ENCODE assay signal across 18 cellular contexts in the genomic region with DNA sequence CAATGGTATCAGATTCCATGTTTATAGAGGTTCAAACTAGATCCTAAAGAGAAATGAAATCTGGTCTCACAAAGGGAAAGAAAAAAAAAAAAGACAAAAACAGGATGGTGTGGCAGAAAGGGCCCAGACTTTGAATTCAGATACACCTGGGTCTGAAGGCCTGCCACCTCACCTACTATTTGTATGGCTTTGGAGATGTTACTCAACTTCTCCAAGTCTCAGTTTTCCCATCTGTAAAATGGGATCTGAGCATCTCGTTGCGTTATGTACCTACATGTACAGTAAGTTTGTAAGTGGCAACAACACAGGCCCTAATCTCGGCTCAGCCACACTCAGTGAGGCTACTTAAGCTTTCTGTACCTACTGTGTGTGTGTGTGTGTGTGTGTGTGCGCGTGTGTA.
DNase-seq lines count a peak whose midpoint lies in the region; ATAC-seq and TF ChIP-seq lines count a peak whose summit lies in the region.
"Had no signal": no experiment of that assay in that cellular context is flagged by ENCODE, and none has a peak within 500 bp of the region (broad histone marks: within the 10 kb centered on the region; RNA-seq: fewer than 3 reads in every experiment).

No MANE protein-coding gene starts in this region.

- peaks cover 20 to 30% (median 28%) of the 10 kb centered on the region in 11 experiments for H3K27me3 ChIP-seq in BLaER1 treated with 17β-estradiol and CSF1 and Interleukin-3, amounts not matched to agents 10 nM and 100 nM
- H3K27me3 ChIP-seq in adipocyte (replicated peaks; ENCODE audit: control insufficient read depth, insufficient read depth, low read length) (no peaks in the 10 kb centered on the region), muscle layer of colon (ENCODE audit: control insufficient read depth in 1 of 2, insufficient read depth in 2 of 2, low read length in 2 of 2) (no peaks in the 10 kb centered on the region), skeletal muscle tissue (ENCODE audit: control insufficient read depth in 3 of 3, insufficient read depth in 3 of 3, low read length in 3 of 3) (no peaks in the 10 kb centered on the region), hepatocyte (no peaks in the 10 kb centered on the region), esophagus squamous epithelium (no peaks in the 10 kb centered on the region)

- no peak overlapping the region for H3K27ac ChIP-seq in BLaER1 treated with 17β-estradiol and CSF1 and Interleukin-3, amounts not matched to agents 10 nM and 100 nM
- H3K27ac ChIP-seq in muscle layer of colon (ENCODE audit: low read depth, low read length), result peak overlapping the region; percentile 35
- peak overlapping the region; percentile 88 for H3K27ac ChIP-seq in skeletal muscle tissue (ENCODE audit: low read depth, low read length)
- no peak overlapping the region for H3K27ac ChIP-seq in hepatocyte
- no peak overlapping the region for H3K27ac ChIP-seq in esophagus squamous epithelium
- H3K27ac ChIP-seq: KMS-11 had no signal

- no peaks in the 10 kb centered on the region for H3K36me3 ChIP-seq in BLaER1 treated with 17β-estradiol and CSF1 and Interleukin-3, amounts not matched to agents 10 nM and 100 nM
- H3K36me3 ChIP-seq in adipocyte (ENCODE audit: control insufficient read depth, insufficient read depth, low read length, severe bottlenecking), result no peaks in the 10 kb centered on the region
- H3K36me3 ChIP-seq in muscle layer of colon (ENCODE audit: insufficient read depth, low read length), result no peaks in the 10 kb centered on the region
- H3K36me3 ChIP-seq in skeletal muscle tissue (ENCODE audit: control insufficient read depth in 3 of 3, insufficient read depth in 3 of 3, low read length in 3 of 3), result no peaks in the 10 kb centered on the region
- H3K36me3 ChIP-seq in hepatocyte (replicated peaks; ENCODE audit: insufficient read depth, low read depth), result no peaks in the 10 kb centered on the region
- no peaks in the 10 kb centered on the region for H3K36me3 ChIP-seq in esophagus squamous epithelium

- ATAC-seq in HG02678 (IDR thresholded peaks at IDR 0.05; ENCODE audit: unreplicated experiment), result no peak
- ATAC-seq: GM12878 had no signal

- H3K4me2 ChIP-seq in BLaER1 treated with 17β-estradiol and CSF1 and Interleukin-3, amounts not matched to agents 10 nM and 100 nM, result peak overlapping the region in 7 of 11 experiments; percentile 23 to 84 (median 73); a peak in 11 of 22 replicates
- H3K4me2 ChIP-seq in hepatocyte, result no peak overlapping the region
- H3K4me2 ChIP-seq: KMS-11 had no signal

- intact Hi-C loops in esophagus squamous epithelium (cut with DNase I), result no loop called here

- no peaks in the 10 kb centered on the region for H4K20me1 ChIP-seq in BLaER1 treated with 17β-estradiol and CSF1 and Interleukin-3, amounts not matched to agents 10 nM and 100 nM
- H4K20me1 ChIP-seq in hepatocyte (ENCODE audit: insufficient read depth, poor library complexity, severe bottlenecking), result no peaks in the 10 kb centered on the region

- H3K9me2 ChIP-seq in hepatocyte (replicated peaks; ENCODE audit: insufficient read depth), result no peaks in the 10 kb centered on the region

- H3K79me2 ChIP-seq in hepatocyte, result no peaks in the 10 kb centered on the region

- no peak overlapping the region for H3K9ac ChIP-seq in BLaER1 treated with 17β-estradiol and CSF1 and Interleukin-3, amounts not matched to agents 10 nM and 100 nM
- peak overlapping the region; percentile 85 for H3K9ac ChIP-seq in adipocyte (ENCODE audit: low read length)
- H3K9ac ChIP-seq in muscle layer of colon (ENCODE audit: low read length), result no peak overlapping the region
- H3K9ac ChIP-seq in skeletal muscle tissue (ENCODE audit: low read depth in 1 of 3, low read length in 3 of 3), result no peak overlapping the region
- H3K9ac ChIP-seq: KMS-11 had no signal

- TF ChIP-seq POLR2A in esophagus squamous epithelium (IDR thresholded peaks at IDR 0.05), result no peak

- WGBS in hepatocyte (ENCODE audit: low lambda C conversion rate, missing lambda C conversion rate), result 97% methylated on average over 5 of the region's 5 CpGs
- WGBS in esophagus squamous epithelium, 2 donors, result 94 to 98% methylated on average over 5 of the region's 5 CpGs

- no peak overlapping the region for H2AFZ ChIP-seq in hepatocyte

- no peak for DNase-seq in adipocyte (ENCODE audit: low read depth)
- no peak for DNase-seq in hepatocyte (ENCODE audit: low spot score)
- no peak for DNase-seq in esophagus squamous epithelium (lab: John Stamatoyannopoulos, UW)
- DNase-seq: C1 segment of cervical spinal cord; CD8-positive, alpha-beta memory T cell; DMS53; EL; MV-4-11; NCI-H1694 treated with DMSO at 0.1 percent for 48 hours; NCI-H510A treated with DMSO at 0.1 percent for 48 hours; NCI-H774; RPMI8226 had no signal

- peaks cover 24 to 42% (median 34%) of the 10 kb centered on the region in 10 experiments for H3K4me1 ChIP-seq in BLaER1 treated with 17β-estradiol and CSF1 and Interleukin-3, amounts not matched to agents 10 nM and 100 nM
- peaks cover 51% of the 10 kb centered on the region for H3K4me1 ChIP-seq in adipocyte (ENCODE audit: control insufficient read depth, insufficient read depth, low read length)
- peaks cover 26% of the 10 kb centered on the region for H3K4me1 ChIP-seq in muscle layer of colon (ENCODE audit: insufficient read depth, low read length)
- H3K4me1 ChIP-seq in skeletal muscle tissue (ENCODE audit: control insufficient read depth in 3 of 3, insufficient read depth in 3 of 3, low read length in 3 of 3), result peaks cover 26 to 44% (median 28%) of the 10 kb centered on the region in 3 donors
- peaks cover 23% of the 10 kb centered on the region for H3K4me1 ChIP-seq in hepatocyte (ENCODE audit: insufficient read depth)
- peaks cover 10 to 35% (median 18%) of the 10 kb centered on the region in 3 donors for H3K4me1 ChIP-seq in esophagus squamous epithelium

- no peak for TF ChIP-seq CTCF in hepatocyte (IDR thresholded peaks at IDR 0.05; ENCODE audit: poor library complexity)
- no peak for TF ChIP-seq CTCF in esophagus squamous epithelium (IDR thresholded peaks at IDR 0.05)

- no peak overlapping the region for H3K4me3 ChIP-seq in BLaER1 treated with 17β-estradiol and CSF1 and Interleukin-3, amounts not matched to agents 10 nM and 100 nM
- H3K4me3 ChIP-seq in adipocyte (ENCODE audit: low read length) (no peak overlapping the region), muscle layer of colon (ENCODE audit: low read depth in 1 of 2, low read length in 2 of 2) (no peak overlapping the region), skeletal muscle tissue (ENCODE audit: low read length in 3 of 3) (no peak overlapping the region), hepatocyte (no peak overlapping the region), esophagus squamous epithelium (no peak overlapping the region)
- H3K4me3 ChIP-seq: GM12878 had no signal

- no peaks in the 10 kb centered on the region for H3K9me3 ChIP-seq in BLaER1 treated with 17β-estradiol and CSF1 and Interleukin-3, amounts not matched to agents 10 nM and 100 nM (replicated peaks in 1 of 11)
- H3K9me3 ChIP-seq in adipocyte (ENCODE audit: control insufficient read depth, low read length) (no peaks in the 10 kb centered on the region), muscle layer of colon (ENCODE audit: low read length) (no peaks in the 10 kb centered on the region), skeletal muscle tissue (ENCODE audit: control insufficient read depth in 3 of 3, low read length in 3 of 3) (no peaks in the 10 kb centered on the region), hepatocyte (ENCODE audit: low read depth) (no peaks in the 10 kb centered on the region), esophagus squamous epithelium (no peaks in the 10 kb centered on the region)

Comparison
In these comparisons a context has a peak if more than half of its experiments do, and no peak if none do; other contexts are left out.
1. H3K27ac ChIP-seq: peak in muscle layer of colon (single experiment) and skeletal muscle tissue (single experiment); none in BLaER1 treated with 17β-estradiol and CSF1 and Interleukin-3, amounts not matched to agents 10 nM and 100 nM (0 of 11), hepatocyte (single experiment) and esophagus squamous epithelium (0 of 4).